Comparison of ENCODE assay signal across 9 cellular contexts in genomic region chr11:69301491-69302401, GRCh38. TPM values are rescaled to one million over a fixed set of nuclear protein-coding genes. Genes with fewer than 3 reads are reported as not detected.
DNase-seq lines count a peak whose midpoint lies in the region; ATAC-seq and TF ChIP-seq lines count a peak whose summit lies in the region.
"Had no signal": no experiment of that assay in that cellular context is flagged by ENCODE, and none has a peak within 500 bp of the region (broad histone marks: within the 10 kb centered on the region; RNA-seq: fewer than 3 reads in every experiment).

No MANE protein-coding gene starts in this region.

- no peaks in the 10 kb centered on the region for H4K20me1 ChIP-seq in HCT116 (ENCODE audit: insufficient read depth)

- TF ChIP-seq POLR2A in HCT116 (IDR thresholded peaks at IDR 0.05; ENCODE audit: borderline replicate concordance, extremely low read depth, insufficient read depth, insufficient read length) (no peak), gastrocnemius medialis (IDR thresholded peaks at IDR 0.05) (no peak)

- H3K4me1 ChIP-seq in HCT116 (ENCODE audit: control insufficient read depth in 1 of 2, insufficient read depth in 2 of 2, low read length in 2 of 2) = peaks cover 67 to 93% of the 10 kb centered on the region in 2 experiments
- peaks cover 10 to 17% of the 10 kb centered on the region in 2 donors for H3K4me1 ChIP-seq in gastrocnemius medialis

- H3K4me3 Mint-ChIP-seq in activated T-cell treated with anti-CD3 and anti-CD28 coated beads, Interleukin-2, amount 50 U/mL, for 24 hours = no peak overlapping the region
- H3K4me3 Mint-ChIP-seq: dendritic cell treated with granulocyte-macrophage colony-stimulating factor and Interleukin-4, amounts not matched to agents 40 ng/mL and 50 ng/mL, for 4 days had no signal

- H3K4me2 ChIP-seq in HCT116 (ENCODE audit: low read length) = peak overlapping the region; percentile 95

- no peak for TF ChIP-seq RAD21 in HCT116 (IDR thresholded peaks at IDR 0.05; ENCODE audit: low read depth)

- no peaks in the 10 kb centered on the region for H3K9me3 Mint-ChIP-seq in activated T-cell treated with anti-CD3 and anti-CD28 coated beads, Interleukin-2, amount 50 U/mL, for 24 hours
- H3K9me3 Mint-ChIP-seq: dendritic cell treated with granulocyte-macrophage colony-stimulating factor and Interleukin-4, amounts not matched to agents 40 ng/mL and 50 ng/mL, for 4 days had no signal

- DNase-seq in AG08395 (ENCODE audit: low spot score) = peak; percentile 93
- peak; percentile 95 for DNase-seq in HCT116 (ENCODE audit: low read depth, low spot score)
- DNase-seq in activated T-cell treated with anti-CD3 and anti-CD28 coated beads, Interleukin-2, amount 50 U/mL, for 24 hours = peak; percentile 65
- peak; percentile 76 for DNase-seq in kidney glomerular epithelial cell (lab: John Stamatoyannopoulos, UW)
- no peak for DNase-seq in gastrocnemius medialis
- DNase-seq in effector CD4-positive, alpha-beta T cell = no peak
- no peak for DNase-seq in UCSD-AML1 (lab: John Stamatoyannopoulos, UW; ENCODE audit: unreplicated experiment)
- no peak for DNase-seq in OCI-M2 (lab: John Stamatoyannopoulos, UW; ENCODE audit: unreplicated experiment)

- H2AFZ ChIP-seq in HCT116 (ENCODE audit: low read depth, low read length, poor library complexity, severe bottlenecking) = no peak overlapping the region

- H3K9me2 ChIP-seq in HCT116 (ENCODE audit: insufficient read depth) = no peaks in the 10 kb centered on the region

- TF ChIP-seq CTCF in HCT116 (IDR thresholded peaks at IDR 0.05 in 2 of 3, conservative IDR thresholded peaks at IDR 0.05 in 1 of 3; ENCODE audit: borderline replicate concordance in 1 of 3, insufficient read depth in 1 of 3, low read depth in 2 of 3, low read length in 2 of 3) (no peak), gastrocnemius medialis (IDR thresholded peaks at IDR 0.05 in 4 of 5, conservative IDR thresholded peaks at IDR 0.05 in 1 of 5) (no peak)

- H3K4me1 Mint-ChIP-seq in activated T-cell treated with anti-CD3 and anti-CD28 coated beads, Interleukin-2, amount 50 U/mL, for 24 hours (ENCODE audit: low read depth) = peaks cover 49% of the 10 kb centered on the region

- H3K9me3 ChIP-seq in HCT116 (ENCODE audit: control insufficient read depth in 1 of 2, insufficient read depth in 1 of 2, low read depth in 1 of 2, low read length in 2 of 2) (no peaks in the 10 kb centered on the region), gastrocnemius medialis (no peaks in the 10 kb centered on the region)

- peak overlapping the region; percentile 9 for H3K27ac Mint-ChIP-seq in activated T-cell treated with anti-CD3 and anti-CD28 coated beads, Interleukin-2, amount 50 U/mL, for 24 hours
- H3K27ac Mint-ChIP-seq: dendritic cell treated with granulocyte-macrophage colony-stimulating factor and Interleukin-4, amounts not matched to agents 40 ng/mL and 50 ng/mL, for 4 days had no signal

- peaks cover 0 to 4% of the 10 kb centered on the region in 2 experiments; a peak in 1 of 4 replicates for H3K36me3 ChIP-seq in HCT116 (ENCODE audit: control insufficient read depth in 1 of 2, insufficient read depth in 2 of 2, low read length in 2 of 2)
- no peaks in the 10 kb centered on the region for H3K36me3 ChIP-seq in gastrocnemius medialis

- H3K27ac ChIP-seq in HCT116 (ENCODE audit: low read depth, low read length) (peak overlapping the region; percentile 99), gastrocnemius medialis (no peak overlapping the region)

- ATAC-seq in HCT116 = peak; percentile 71
- no peak for ATAC-seq in gastrocnemius medialis

- no TSS peak for BruUV-seq in HCT116 (replicated peaks; lab: Mats Ljungman, UMichigan)

- H3K9ac ChIP-seq in HCT116 (ENCODE audit: low read length) = peak overlapping the region; percentile 81

- intact Hi-C loops in HCT116 (cut with micrococcal nuclease) = no loop called here
- intact Hi-C loops in gastrocnemius medialis (cut with DNase I; ENCODE audit: low total_unique reads) = no loop called here

- no peaks in the 10 kb centered on the region for H3K36me3 Mint-ChIP-seq in activated T-cell treated with anti-CD3 and anti-CD28 coated beads, Interleukin-2, amount 50 U/mL, for 24 hours (ENCODE audit: low read depth)

- H3K27me3 ChIP-seq in HCT116 (ENCODE audit: insufficient read depth, low read length) (no peaks in the 10 kb centered on the region), gastrocnemius medialis (no peaks in the 10 kb centered on the region)

- RAD21 ChIA-PET in HCT116 (lab: Charles Lee; ENCODE audit: low non-redundant PET in 1 of 2, low total read pairs in 2 of 2, uncharacterized antibody in 2 of 2, unreplicated experiment in 2 of 2) = interaction anchor here in 1 of 2 experiments (1.3 kb wide), 1 partner anchor 369 kb away, joined by 4 read pairs; no protein-coding TSS in a partner anchor

- H3K79me2 ChIP-seq in HCT116 (ENCODE audit: insufficient read depth, low read length) = peaks cover 91% of the 10 kb centered on the region

- CTCF ChIA-PET in HCT116 (lab: Charles Lee) = no interaction called here

- in situ Hi-C loops in gastrocnemius medialis (cut with MboI; ENCODE audit: low sequenced_read_pairs in 4 of 4) = no loop called here

- peaks cover 6% of the 10 kb centered on the region for H3K27me3 Mint-ChIP-seq in activated T-cell treated with anti-CD3 and anti-CD28 coated beads, Interleukin-2, amount 50 U/mL, for 24 hours

- H3K4me3 ChIP-seq in HCT116 (replicated peaks in 1 of 2; ENCODE audit: low read depth in 1 of 2, low read length in 2 of 2) (peak overlapping the region; percentile 26 to 48), gastrocnemius medialis (no peak overlapping the region)

- POLR2A ChIA-PET in HCT116 (lab: Charles Lee) = interaction anchor here (1.0 to 1.8 kb wide), 2 partner anchors 8 to 337 kb away, joined by 4 to 8 read pairs; partner anchors contain the start of gene MYEOV

TF ChIP-seq in HCT116, 20 proteins besides CTCF, POLR2A, EP300 and RAD21 (continues in another document):
- TF ChIP-seq REST (IDR thresholded peaks at IDR 0.05; ENCODE audit: low read depth) (no peak), SRF (IDR thresholded peaks at IDR 0.05; ENCODE audit: low read depth) (no peak), POLR2AphosphoS5 (IDR thresholded peaks at IDR 0.05; ENCODE audit: low read depth, low read length) (peak; percentile 74), ZNF274 (IDR thresholded peaks at IDR 0.05; ENCODE audit: low read depth, low read length) (no peak), ZBTB33 (IDR thresholded peaks at IDR 0.05; ENCODE audit: extremely low read depth, insufficient replicate concordance, low read length) (no peak), SIN3A (IDR thresholded peaks at IDR 0.05; ENCODE audit: low read depth) (no peak), TCF7L2 (IDR thresholded peaks at IDR 0.05; ENCODE audit: borderline replicate concordance, extremely low read depth, insufficient read depth, insufficient read length) (peak; percentile 65), MAX (IDR thresholded peaks at IDR 0.05) (no peak), CEBPB (IDR thresholded peaks at IDR 0.05; ENCODE audit: low read depth) (no peak), JUND (IDR thresholded peaks at IDR 0.05) (no peak), SP1 (IDR thresholded peaks at IDR 0.05; ENCODE audit: low read depth) (no peak), EZH2phosphoT487 (IDR thresholded peaks at IDR 0.05; ENCODE audit: borderline replicate concordance) (no peak), ZFX (IDR thresholded peaks at IDR 0.05) (peak; percentile 40; the same call in 1 of the 2 replicates), EGR1 (IDR thresholded peaks at IDR 0.05; ENCODE audit: low read depth) (no peak)

RNA-seq across cellular contexts. Expression of gene MYEOV, which starts 7.8 kb away (rescaled TPM):
- 135 TPM for total RNA-seq in HCT116 (2021; ENCODE audit: unreplicated experiment)
- polyA plus RNA-seq in HCT116 (2012) = 123 and 126 TPM in 2 replicates
- 1 to 10 TPM in 1 of 4 donors, not detected in 3; 1.1 TPM for total RNA-seq in gastrocnemius medialis

Comparison
In these comparisons a context has a peak if more than half of its experiments do, and no peak if none do; other contexts are left out.
1. DNase-seq: peak in AG08395 (single experiment), HCT116 (single experiment), activated T-cell treated with anti-CD3 and anti-CD28 coated beads, Interleukin-2, amount 50 U/mL, for 24 hours (single experiment) and kidney glomerular epithelial cell (single experiment); none in gastrocnemius medialis (0 of 2), effector CD4-positive, alpha-beta T cell (single experiment), UCSD-AML1 (single experiment) and OCI-M2 (single experiment).
2. H3K4me3 ChIP-seq: peak in HCT116 (2 of 2); none in gastrocnemius medialis (0 of 4).
3. RNA of gene MYEOV, which starts 7.8 kb away (total RNA-seq): 135 TPM in HCT116 (single experiment); 1.1 TPM in gastrocnemius medialis; every median in the first group is over 10 times any median in the second.